13 cellular contexts compared by ENCODE assay signal in genomic region chr6:153564803-153565202, GRCh38.
"Had no signal": no experiment of that assay in that cellular context is flagged by ENCODE, and none has a peak within 500 bp of the region (broad histone marks: within the 10 kb centered on the region; RNA-seq: fewer than 3 reads in every experiment).

No MANE protein-coding gene starts in this region.

- H3K27ac ChIP-seq: epithelial cell of prostate, gastroesophageal sphincter had no signal

- H3K4me3 ChIP-seq: gastroesophageal sphincter had no signal

- DNase-seq: activated CD4-positive, alpha-beta T cell treated with anti-CD3 and anti-CD28 coated beads, Interleukin-2, amount 50 U/mL, for 4 hours; activated CD4-positive, CD25-positive, alpha-beta regulatory T cell treated with anti-CD3 and anti-CD28 coated beads, Interleukin-2, amount 50 U/mL, for 72 hours; activated naive CD4-positive, alpha-beta T cell treated with Interleukin-2 at 50 U/mL for 16 hours; cortex of kidney; effector memory CD8-positive, alpha-beta T cell; islet precursor cell; mammary epithelial cell; naive thymus-derived CD8-positive, alpha-beta T cell; retina; T-cell; T-helper 9 cell had no signal
